Comparison of ENCODE assay signal across 1 cellular context in the genomic region with DNA sequence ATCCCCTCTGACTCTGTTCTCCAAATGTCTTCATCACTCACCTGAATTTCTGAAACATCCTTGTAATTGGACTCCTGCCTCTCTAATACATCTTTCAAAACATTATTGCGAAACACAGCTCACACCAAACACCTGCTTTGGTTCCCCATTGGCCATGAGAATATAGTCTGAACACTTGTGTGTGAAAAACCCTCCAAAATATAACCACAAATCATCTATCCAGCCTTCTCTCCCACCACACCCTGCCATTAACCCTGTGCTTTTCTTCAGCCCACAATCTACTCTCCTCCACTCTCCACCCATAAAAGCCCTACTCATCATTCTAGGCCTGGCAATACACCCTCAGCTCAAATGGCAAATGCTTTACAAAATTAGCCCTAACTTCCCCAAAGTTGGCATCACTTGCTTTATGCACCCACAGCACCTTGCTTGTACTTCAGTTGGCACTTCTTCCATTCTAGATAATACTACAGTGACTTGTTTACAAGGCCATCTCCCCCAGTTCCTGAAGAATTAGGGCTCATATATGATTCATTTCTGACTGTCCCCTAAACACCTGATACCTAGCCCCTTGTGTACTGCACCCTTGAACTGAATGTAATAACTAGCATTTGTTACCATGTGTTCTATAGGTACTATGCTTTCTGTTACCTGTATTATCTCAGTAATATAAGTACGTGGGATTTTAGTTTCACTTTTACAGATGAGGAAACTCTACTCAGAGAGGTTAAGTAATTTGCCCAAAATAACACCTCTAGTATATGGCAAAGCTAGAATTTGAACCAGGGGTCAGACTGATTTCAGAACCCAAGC.
TF ChIP-seq lines count a peak whose summit lies in the region.

No MANE protein-coding gene starts in this region.

TF ChIP-seq in IMR-90, 13 proteins besides CTCF, POLR2A, EP300 and RAD21:
- TF ChIP-seq CEBPB (IDR thresholded peaks at IDR 0.05; ENCODE audit: low read depth, low read length), result peak; percentile 90
TF ChIP-seq in IMR-90: peak in this region for 1; not testable (repeated sequence) for 12.
